ENCODE assay signal across 18 cellular contexts in genomic region chr6:94510877-94511276, GRCh38.
DNase-seq lines count a peak whose midpoint lies in the region; ATAC-seq and TF ChIP-seq lines count a peak whose summit lies in the region.
"Had no signal": no experiment of that assay in that cellular context is flagged by ENCODE, and none has a peak within 500 bp of the region (broad histone marks: within the 10 kb centered on the region; RNA-seq: fewer than 3 reads in every experiment).

No MANE protein-coding gene starts in this region.

- H3K4me2 ChIP-seq in GM23338 = no peak overlapping the region

- H3F3A ChIP-seq in GM23338 (replicated peaks; ENCODE audit: low read depth) = no peaks in the 10 kb centered on the region

- DNase-seq in activated effector memory CD4-positive, alpha-beta T cell treated with anti-CD3 and anti-CD28 coated beads, Interleukin-2, amount 50 U/mL, for 16 hours = peak; percentile 58
- DNase-seq in activated effector memory CD4-positive, alpha-beta T cell treated with Interleukin-2 at 50 U/mL for 16 hours = no peak
- DNase-seq in GM23338 (ENCODE audit: low spot score) (no peak), islet precursor cell (peak; percentile 43), sigmoid colon (peak; percentile 57), esophagus squamous epithelium (lab: John Stamatoyannopoulos, UW) (no peak), NCI-H1417 treated with DMSO at 0.1 percent for 48 hours (lab: John Stamatoyannopoulos, UW) (no peak)
- DNase-seq: DMS153, EL, GOT3, MG63, NCI-H1105, NCI-H187, NCI-H774, SHP77 had no signal

- TF ChIP-seq CTCF in GM23338 (conservative IDR thresholded peaks at IDR 0.05; ENCODE audit: low read depth in 2 of 2) (no peak), sigmoid colon (IDR thresholded peaks at IDR 0.05) (no peak), esophagus squamous epithelium (IDR thresholded peaks at IDR 0.05) (no peak)

- H3K9me2 ChIP-seq in GM23338 (ENCODE audit: insufficient read depth) = no peaks in the 10 kb centered on the region

- H3K9me3 ChIP-seq in sigmoid colon (no peaks in the 10 kb centered on the region), esophagus squamous epithelium (peaks cover 0 to 15% (median 4%) of the 10 kb centered on the region in 3 donors)
- H3K9me3 ChIP-seq: MG63 had no signal

- no peaks in the 10 kb centered on the region for H3K4me1 Mint-ChIP-seq in GM23338

- H3K4me3 Mint-ChIP-seq in GM23338 = no peak overlapping the region

- TF ChIP-seq POLR2A in sigmoid colon (IDR thresholded peaks at IDR 0.05) (no peak), esophagus squamous epithelium (IDR thresholded peaks at IDR 0.05) (no peak)

- no peaks in the 10 kb centered on the region for H4K20me1 ChIP-seq in GM23338 (replicated peaks; ENCODE audit: insufficient read depth)

- H3K4me1 ChIP-seq in GM23338 (ENCODE audit: insufficient read depth) (no peaks in the 10 kb centered on the region), sigmoid colon (no peaks in the 10 kb centered on the region), esophagus squamous epithelium (no peaks in the 10 kb centered on the region)

- no peaks in the 10 kb centered on the region for H3K9me3 Mint-ChIP-seq in GM23338

- no peak overlapping the region for H2AFZ ChIP-seq in GM23338

- 75 to 84% methylated on average over 18 of the region's 18 CpGs for WGBS in sigmoid colon, 2 donors
- WGBS in esophagus squamous epithelium, 2 donors = 49 to 81% methylated on average over 4 to 5 of the region's 18 CpGs

- no peak overlapping the region for H3K27ac ChIP-seq in GM23338 (ENCODE audit: low read depth)
- no peak overlapping the region for H3K27ac ChIP-seq in sigmoid colon
- H3K27ac ChIP-seq in esophagus squamous epithelium = no peak overlapping the region
- H3K27ac ChIP-seq: C4-2B had no signal

- H3K27me3 ChIP-seq in GM23338 (ENCODE audit: insufficient read depth) (no peaks in the 10 kb centered on the region), sigmoid colon (no peaks in the 10 kb centered on the region), esophagus squamous epithelium (no peaks in the 10 kb centered on the region)
- H3K27me3 ChIP-seq: MG63 had no signal

- no peak for TF ChIP-seq EP300 in sigmoid colon (IDR thresholded peaks at IDR 0.05)

- intact Hi-C loops in sigmoid colon (cut with DNase I) = no loop called here
- intact Hi-C loops in esophagus squamous epithelium (cut with DNase I) = no loop called here

- no peaks in the 10 kb centered on the region for H3K79me2 ChIP-seq in GM23338 (replicated peaks; ENCODE audit: insufficient read depth)

- H3K27ac Mint-ChIP-seq in GM23338 = no peak overlapping the region

- no peaks in the 10 kb centered on the region for H3K36me3 Mint-ChIP-seq in GM23338 (ENCODE audit: low read depth)

- H3K36me3 ChIP-seq in GM23338 (ENCODE audit: insufficient read depth) = no peaks in the 10 kb centered on the region
- H3K36me3 ChIP-seq in sigmoid colon = no peaks in the 10 kb centered on the region
- no peaks in the 10 kb centered on the region for H3K36me3 ChIP-seq in esophagus squamous epithelium
- H3K36me3 ChIP-seq: MG63 had no signal

- no peaks in the 10 kb centered on the region for H3K27me3 Mint-ChIP-seq in GM23338 (ENCODE audit: insufficient read depth, low read depth, poor library complexity)

- no peak overlapping the region for H3K4me3 ChIP-seq in GM23338
- no peak overlapping the region for H3K4me3 ChIP-seq in sigmoid colon
- H3K4me3 ChIP-seq in esophagus squamous epithelium = no peak overlapping the region
- H3K4me3 ChIP-seq: MG63 had no signal

- peak; percentile 28; the same call in 1 of the 3 replicates for ATAC-seq in GM23338
- ATAC-seq in HG02588 (IDR thresholded peaks at IDR 0.05; ENCODE audit: unreplicated experiment) = no peak
- ATAC-seq: Panc1 had no signal

TF ChIP-seq in GM23338, 12 proteins besides CTCF, POLR2A, EP300 and RAD21:
- TF ChIP-seq NANOG (IDR thresholded peaks at IDR 0.05; ENCODE audit: borderline replicate concordance) (no peak), EZH2 (IDR thresholded peaks at IDR 0.05; ENCODE audit: low read depth, unreplicated experiment) (no peak), ZNF114 (CRISPR knock-in tag; IDR thresholded peaks at IDR 0.05) (no peak), POLR2AphosphoS5 (IDR thresholded peaks at IDR 0.05; ENCODE audit: low read depth) (no peak), EZH2phosphoT487 (IDR thresholded peaks at IDR 0.05; ENCODE audit: unreplicated experiment) (no peak), JUNB (IDR thresholded peaks at IDR 0.05; ENCODE audit: unreplicated experiment) (no peak), REST (IDR thresholded peaks at IDR 0.05; ENCODE audit: unreplicated experiment) (no peak), ETS1 (IDR thresholded peaks at IDR 0.05) (no peak), CREB1 (CRISPR knock-in tag; IDR thresholded peaks at IDR 0.05; ENCODE audit: low read depth) (no peak), ZNF331 (CRISPR knock-in tag; IDR thresholded peaks at IDR 0.05; ENCODE audit: low read depth) (no peak)

Comparison
In these comparisons a context has a peak if more than half of its experiments do, and no peak if none do; other contexts are left out.
1. DNase-seq: peak in activated effector memory CD4-positive, alpha-beta T cell treated with anti-CD3 and anti-CD28 coated beads, Interleukin-2, amount 50 U/mL, for 16 hours (single experiment), islet precursor cell (single experiment) and sigmoid colon (single experiment); none in activated effector memory CD4-positive, alpha-beta T cell treated with Interleukin-2 at 50 U/mL for 16 hours (single experiment), GM23338 (single experiment), esophagus squamous epithelium (single experiment) and NCI-H1417 treated with DMSO at 0.1 percent for 48 hours (single experiment).